Comparison of ENCODE assay signal across 13 cellular contexts in the genomic region with DNA sequence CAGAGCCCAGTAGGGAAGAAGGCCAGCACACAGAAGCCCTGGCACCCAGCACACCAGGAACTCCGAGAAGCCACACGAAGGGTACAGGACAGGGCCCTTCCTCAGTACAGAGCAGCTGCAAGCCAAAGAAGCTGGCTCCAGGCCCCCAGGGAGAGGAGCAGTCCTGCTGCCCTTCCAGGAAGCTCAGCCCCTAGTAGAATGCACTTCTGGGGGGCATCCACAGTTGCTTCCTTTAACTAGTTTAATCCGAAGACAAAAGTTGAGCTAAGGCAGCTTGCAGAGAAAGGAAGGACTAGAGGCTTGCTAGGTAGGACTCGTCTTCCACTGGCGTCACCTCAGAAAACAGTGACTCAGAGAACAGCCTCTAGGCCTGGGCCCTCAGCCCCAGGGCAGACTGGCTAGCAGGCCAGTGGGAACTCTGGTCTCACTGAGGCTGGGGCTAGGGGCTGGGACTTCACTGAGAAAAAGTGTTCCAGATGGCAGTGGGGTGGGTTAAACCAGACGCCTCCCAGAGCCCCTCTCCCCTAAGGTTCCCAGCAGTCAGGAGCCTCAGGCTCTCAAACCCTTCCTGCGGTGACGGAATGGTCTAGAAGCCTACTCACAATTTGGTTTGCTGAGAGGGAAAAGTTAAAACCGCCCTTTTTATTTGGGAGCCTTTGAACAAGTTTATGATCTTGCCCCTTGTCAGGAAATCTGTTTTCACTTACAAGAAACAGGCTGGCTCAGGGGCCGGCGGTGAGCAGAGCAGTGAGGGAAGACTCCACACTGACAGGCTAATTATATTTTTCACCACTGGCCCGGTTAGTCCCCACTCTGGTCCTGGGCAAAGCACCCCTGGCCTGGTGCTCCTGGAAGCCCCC. TPM values are rescaled to one million over a fixed set of nuclear protein-coding genes. Genes with fewer than 3 reads are reported as not detected.
DNase-seq lines count a peak whose midpoint lies in the region; ATAC-seq and TF ChIP-seq lines count a peak whose summit lies in the region.
"Had no signal": no experiment of that assay in that cellular context is flagged by ENCODE, and none has a peak within 500 bp of the region (broad histone marks: within the 10 kb centered on the region; RNA-seq: fewer than 3 reads in every experiment).

No MANE protein-coding gene starts in this region.

- no peaks in the 10 kb centered on the region; the same call in none of the 2 replicates for H3K27me3 Mint-ChIP-seq in WTC11 (ENCODE audit: low read depth)

- peak overlapping the region; percentile 58 for H3K4me2 ChIP-seq in BLaER1
- H3K4me2 ChIP-seq in PC-3 (ENCODE audit: low read length) = no peak overlapping the region

- BruUV-seq in PC-3 (replicated peaks; lab: Mats Ljungman, UMichigan) = no TSS peak

- H3K9ac ChIP-seq in BLaER1 = peak overlapping the region; percentile 63
- H3K9ac ChIP-seq in PC-3 (ENCODE audit: low read length) = no peak overlapping the region

- H3K36me3 ChIP-seq in BLaER1 = peaks cover 21% of the 10 kb centered on the region
- H3K36me3 ChIP-seq in PC-3 (ENCODE audit: low read depth, low read length) = no peaks in the 10 kb centered on the region
- no peaks in the 10 kb centered on the region for H3K36me3 ChIP-seq in psoas muscle (ENCODE audit: insufficient read depth in 1 of 2, low read depth in 1 of 2)

- H3K9me3 Mint-ChIP-seq in WTC11 = peaks cover 3% of the 10 kb centered on the region; the same call in 1 of the 2 replicates

- no peaks in the 10 kb centered on the region for H3K9me3 ChIP-seq in BLaER1
- no peaks in the 10 kb centered on the region for H3K9me3 ChIP-seq in PC-3 (ENCODE audit: low read length)
- H3K9me3 ChIP-seq in psoas muscle = no peaks in the 10 kb centered on the region

- no peaks in the 10 kb centered on the region for H3K27me3 ChIP-seq in BLaER1
- no peaks in the 10 kb centered on the region for H3K27me3 ChIP-seq in PC-3 (ENCODE audit: low read length)
- no peaks in the 10 kb centered on the region for H3K27me3 ChIP-seq in psoas muscle (ENCODE audit: insufficient read depth in 3 of 3, low read length in 2 of 3)

- DNase-seq in PC-3 = peak; percentile 57
- peak; percentile 35 for DNase-seq in fibroblast of gingiva (ENCODE audit: low read depth)
- DNase-seq in psoas muscle = no peak
- no peak for DNase-seq in WTC11 (ENCODE audit: low spot score)
- no peak for DNase-seq in SW 1271 (lab: John Stamatoyannopoulos, UW)
- DNase-seq: NCI-H1092 treated with DMSO at 0.1 percent for 48 hours, NCI-H510A had no signal

- no peak overlapping the region for H3K4me3 Mint-ChIP-seq in WTC11

- H3K4me3 ChIP-seq in BLaER1 = no peak overlapping the region
- no peak overlapping the region for H3K4me3 ChIP-seq in PC-3 (ENCODE audit: low read length)
- peak overlapping the region; percentile 23 for H3K4me3 ChIP-seq in psoas muscle

- intact Hi-C loops in PC-3 (cut with micrococcal nuclease) (no loop called here), psoas muscle (cut with DNase I) (loop anchor here in 1 of 2 donors (5.0 kb wide), 1 partner anchor 39 kb away; no protein-coding TSS in a partner anchor)

- H3K9me2 ChIP-seq in PC-3 (replicated peaks; ENCODE audit: low read length) = no peaks in the 10 kb centered on the region

- H3K4me1 ChIP-seq in BLaER1 = peaks cover 100% of the 10 kb centered on the region
- H3K4me1 ChIP-seq in PC-3 (ENCODE audit: insufficient read depth, low read length) = no peaks in the 10 kb centered on the region
- no peaks in the 10 kb centered on the region for H3K4me1 ChIP-seq in psoas muscle

- 71 to 83% (median 75%) methylated on average over 12 of the region's 12 CpGs for WGBS in psoas muscle, 3 donors

- H3K36me3 Mint-ChIP-seq in WTC11 = no peaks in the 10 kb centered on the region

- no peaks in the 10 kb centered on the region for H3F3A ChIP-seq in PC-3 (ENCODE audit: low read length, unreplicated experiment)

- TF ChIP-seq CTCF in PC-3 (conservative IDR thresholded peaks at IDR 0.05; ENCODE audit: low read depth, low read length) (no peak), psoas muscle (IDR thresholded peaks at IDR 0.05) (no peak), WTC11 (IDR thresholded peaks at IDR 0.05) (no peak)

- peaks cover 28% of the 10 kb centered on the region for H4K20me1 ChIP-seq in BLaER1
- H4K20me1 ChIP-seq in PC-3 (ENCODE audit: low read length) = no peaks in the 10 kb centered on the region

- ATAC-seq in PC-3 (peak; percentile 67), psoas muscle (peak in 1 of 4 donors; percentile 6), WTC11 (no peak), HG03469 (IDR thresholded peaks at IDR 0.05; ENCODE audit: unreplicated experiment) (no peak), GM19397 (IDR thresholded peaks at IDR 0.05; ENCODE audit: unreplicated experiment) (no peak)

- CTCF ChIA-PET in PC-3 (lab: Charles Lee) = interaction anchor here (0.5 kb wide), 1 partner anchor 9 kb away, joined by 3 read pairs; no protein-coding TSS in a partner anchor
- CTCF ChIA-PET in WTC11 (lab: Charles Lee) = interaction anchor here (1.1 to 2.9 kb wide), 2 partner anchors 13 to 31 kb away, joined by 4 to 11 read pairs; no protein-coding TSS in a partner anchor

- no peaks in the 10 kb centered on the region for H3K4me1 Mint-ChIP-seq in WTC11

- no peak overlapping the region for H2AFZ ChIP-seq in PC-3 (ENCODE audit: low read length)

- H3K79me2 ChIP-seq in PC-3 (ENCODE audit: low read length) = no peaks in the 10 kb centered on the region

- POLR2A ChIA-PET in PC-3 (lab: Charles Lee; ENCODE audit: unreplicated experiment) = no interaction called here
- POLR2A ChIA-PET in WTC11 (lab: Charles Lee) = no interaction called here

- H3K27ac ChIP-seq in BLaER1 (peak overlapping the region; percentile 73), PC-3 (ENCODE audit: low read length) (no peak overlapping the region), psoas muscle (peak overlapping the region; percentile 10)
- H3K27ac ChIP-seq: C4-2B, epithelial cell of prostate, HL-60 had no signal

- no peak overlapping the region for H3K27ac Mint-ChIP-seq in WTC11

TF ChIP-seq in WTC11, 78 proteins besides CTCF, POLR2A, EP300 and RAD21 (continues in another document):
- no peak for TF ChIP-seq ZNF281 (CRISPR knock-in tag; IDR thresholded peaks at IDR 0.05)
- no peak for TF ChIP-seq USF2 (CRISPR knock-in tag; IDR thresholded peaks at IDR 0.05)
- no peak for TF ChIP-seq SMAD4 (CRISPR knock-in tag; IDR thresholded peaks at IDR 0.05)
- no peak for TF ChIP-seq KAT7 (CRISPR knock-in tag; IDR thresholded peaks at IDR 0.05; ENCODE audit: borderline replicate concordance)
- no peak for TF ChIP-seq HMGA2 (CRISPR knock-in tag; IDR thresholded peaks at IDR 0.05)
- TF ChIP-seq ZSCAN18 (CRISPR knock-in tag; IDR thresholded peaks at IDR 0.05) = no peak
- no peak for TF ChIP-seq CREB1 (CRISPR knock-in tag; IDR thresholded peaks at IDR 0.05)
- TF ChIP-seq FOXJ3 (CRISPR knock-in tag; IDR thresholded peaks at IDR 0.05; ENCODE audit: borderline replicate concordance) = no peak
- TF ChIP-seq IRF2 (CRISPR knock-in tag; IDR thresholded peaks at IDR 0.05; ENCODE audit: borderline replicate concordance, low read depth) = no peak
- TF ChIP-seq ZNF219 (CRISPR knock-in tag; IDR thresholded peaks at IDR 0.05; ENCODE audit: borderline replicate concordance) = no peak
- no peak for TF ChIP-seq NFYB (CRISPR knock-in tag; conservative IDR thresholded peaks at IDR 0.05; ENCODE audit: low read depth)
- no peak for TF ChIP-seq ZNF263 (CRISPR knock-in tag; IDR thresholded peaks at IDR 0.05; ENCODE audit: low read depth)

RNA-seq across cellular contexts. Expression of gene ACTG1, which starts 41.4 kb away (rescaled TPM):
- total RNA-seq in PC-3 (2014; rRNA removed) = 4,503 and 4,798 TPM in 2 replicates
- total RNA-seq in psoas muscle = 100 to 1,000 TPM; 341 to 567 (median 431) TPM
- polyA plus RNA-seq in psoas muscle = 100 to 1,000 TPM; 150 to 620 (median 219) TPM
- 3,338 to 3,455 TPM (median 3,348 TPM) in 3 replicates for total RNA-seq in WTC11 (2021)

RNA-seq across cellular contexts. Expression of gene FSCN2, which starts 57.0 kb away (rescaled TPM):
- total RNA-seq in PC-3 (2014; rRNA removed) (0.87 and 2.4 TPM in 2 replicates), psoas muscle (under 1 TPM in 3 of 4 donors, not detected in 1; 0.13 to 0.71 (median 0.38) TPM), WTC11 (2021) (0.31 to 0.89 TPM (median 0.46 TPM) in 3 replicates)
- polyA plus RNA-seq in psoas muscle = under 1 TPM; 0.08 to 0.09 (median 0.08) TPM

Comparison
In these comparisons a context has a peak if more than half of its experiments do, and no peak if none do; other contexts are left out.
1. DNase-seq: peak in PC-3 (single experiment) and fibroblast of gingiva (single experiment); none in psoas muscle (0 of 2), WTC11 (single experiment) and SW 1271 (0 of 2).